2 cellular contexts compared by ENCODE assay signal in the genomic region with DNA sequence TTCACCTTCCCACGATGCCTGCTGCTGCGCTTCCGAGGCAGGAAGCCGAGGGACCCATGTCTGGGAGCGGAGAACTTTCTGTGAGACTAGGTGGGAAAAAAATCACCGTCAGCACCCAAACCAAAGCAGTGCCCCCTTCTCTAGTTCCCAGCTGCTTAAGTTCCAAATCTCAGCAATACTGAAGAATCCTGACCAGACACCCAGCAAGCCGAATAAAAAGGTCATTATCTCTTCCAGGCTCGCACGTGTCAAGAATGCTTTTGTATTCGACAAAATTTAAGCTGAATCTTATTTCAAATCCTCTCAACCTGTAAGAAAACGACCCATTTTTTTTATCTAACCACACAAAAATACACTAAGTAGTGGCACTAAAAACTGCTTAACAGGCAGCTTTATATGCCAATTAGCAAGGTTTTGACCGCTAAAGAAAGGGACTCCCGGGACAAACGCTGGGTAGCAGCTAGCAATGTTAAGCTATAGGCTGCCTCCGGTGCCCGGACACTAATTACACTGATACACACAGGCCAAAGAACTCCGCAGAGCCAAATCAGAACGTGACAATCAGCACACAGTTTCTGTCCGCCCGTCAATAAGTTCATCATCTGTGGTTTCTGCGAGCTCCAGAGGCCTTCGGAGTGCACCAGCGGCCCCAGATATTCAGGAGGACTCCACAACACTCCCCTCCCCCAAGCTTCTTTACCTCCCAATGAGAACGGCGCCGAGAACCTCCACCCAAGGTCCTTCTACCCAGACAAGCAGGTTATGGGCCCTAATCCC.
TF ChIP-seq lines count a peak whose summit lies in the region.

No MANE protein-coding gene starts in this region.

TF ChIP-seq in SK-N-SH, 30 proteins besides CTCF, POLR2A, EP300 and RAD21:
- TF ChIP-seq, protein P1, sequence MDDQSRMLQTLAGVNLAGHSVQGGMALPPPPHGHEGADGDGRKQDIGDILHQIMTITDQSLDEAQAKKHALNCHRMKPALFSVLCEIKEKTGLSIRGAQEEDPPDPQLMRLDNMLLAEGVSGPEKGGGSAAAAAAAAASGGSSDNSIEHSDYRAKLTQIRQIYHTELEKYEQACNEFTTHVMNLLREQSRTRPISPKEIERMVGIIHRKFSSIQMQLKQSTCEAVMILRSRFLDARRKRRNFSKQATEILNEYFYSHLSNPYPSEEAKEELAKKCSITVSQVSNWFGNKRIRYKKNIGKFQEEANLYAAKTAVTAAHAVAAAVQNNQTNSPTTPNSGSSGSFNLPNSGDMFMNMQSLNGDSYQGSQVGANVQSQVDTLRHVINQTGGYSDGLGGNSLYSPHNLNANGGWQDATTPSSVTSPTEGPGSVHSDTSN (IDR thresholded peaks at IDR 0.05) = no peak
- no peak for TF ChIP-seq MXI1 (IDR thresholded peaks at IDR 0.05; ENCODE audit: low read depth, low read length)
- TF ChIP-seq SIN3A (IDR thresholded peaks at IDR 0.05; ENCODE audit: borderline replicate concordance, low read depth, low read length) = no peak
- TF ChIP-seq, protein P2, sequence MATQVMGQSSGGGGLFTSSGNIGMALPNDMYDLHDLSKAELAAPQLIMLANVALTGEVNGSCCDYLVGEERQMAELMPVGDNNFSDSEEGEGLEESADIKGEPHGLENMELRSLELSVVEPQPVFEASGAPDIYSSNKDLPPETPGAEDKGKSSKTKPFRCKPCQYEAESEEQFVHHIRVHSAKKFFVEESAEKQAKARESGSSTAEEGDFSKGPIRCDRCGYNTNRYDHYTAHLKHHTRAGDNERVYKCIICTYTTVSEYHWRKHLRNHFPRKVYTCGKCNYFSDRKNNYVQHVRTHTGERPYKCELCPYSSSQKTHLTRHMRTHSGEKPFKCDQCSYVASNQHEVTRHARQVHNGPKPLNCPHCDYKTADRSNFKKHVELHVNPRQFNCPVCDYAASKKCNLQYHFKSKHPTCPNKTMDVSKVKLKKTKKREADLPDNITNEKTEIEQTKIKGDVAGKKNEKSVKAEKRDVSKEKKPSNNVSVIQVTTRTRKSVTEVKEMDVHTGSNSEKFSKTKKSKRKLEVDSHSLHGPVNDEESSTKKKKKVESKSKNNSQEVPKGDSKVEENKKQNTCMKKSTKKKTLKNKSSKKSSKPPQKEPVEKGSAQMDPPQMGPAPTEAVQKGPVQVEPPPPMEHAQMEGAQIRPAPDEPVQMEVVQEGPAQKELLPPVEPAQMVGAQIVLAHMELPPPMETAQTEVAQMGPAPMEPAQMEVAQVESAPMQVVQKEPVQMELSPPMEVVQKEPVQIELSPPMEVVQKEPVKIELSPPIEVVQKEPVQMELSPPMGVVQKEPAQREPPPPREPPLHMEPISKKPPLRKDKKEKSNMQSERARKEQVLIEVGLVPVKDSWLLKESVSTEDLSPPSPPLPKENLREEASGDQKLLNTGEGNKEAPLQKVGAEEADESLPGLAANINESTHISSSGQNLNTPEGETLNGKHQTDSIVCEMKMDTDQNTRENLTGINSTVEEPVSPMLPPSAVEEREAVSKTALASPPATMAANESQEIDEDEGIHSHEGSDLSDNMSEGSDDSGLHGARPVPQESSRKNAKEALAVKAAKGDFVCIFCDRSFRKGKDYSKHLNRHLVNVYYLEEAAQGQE (IDR thresholded peaks at IDR 0.05; ENCODE audit: low read depth, low read length) = no peak
- no peak for TF ChIP-seq NFIC (IDR thresholded peaks at IDR 0.05; ENCODE audit: borderline replicate concordance)
- TF ChIP-seq NRF1 (IDR thresholded peaks at IDR 0.05; ENCODE audit: low read depth, low read length) = no peak
- TF ChIP-seq RCOR1 (IDR thresholded peaks at IDR 0.05; ENCODE audit: low read length) = no peak
- TF ChIP-seq, protein P3, sequence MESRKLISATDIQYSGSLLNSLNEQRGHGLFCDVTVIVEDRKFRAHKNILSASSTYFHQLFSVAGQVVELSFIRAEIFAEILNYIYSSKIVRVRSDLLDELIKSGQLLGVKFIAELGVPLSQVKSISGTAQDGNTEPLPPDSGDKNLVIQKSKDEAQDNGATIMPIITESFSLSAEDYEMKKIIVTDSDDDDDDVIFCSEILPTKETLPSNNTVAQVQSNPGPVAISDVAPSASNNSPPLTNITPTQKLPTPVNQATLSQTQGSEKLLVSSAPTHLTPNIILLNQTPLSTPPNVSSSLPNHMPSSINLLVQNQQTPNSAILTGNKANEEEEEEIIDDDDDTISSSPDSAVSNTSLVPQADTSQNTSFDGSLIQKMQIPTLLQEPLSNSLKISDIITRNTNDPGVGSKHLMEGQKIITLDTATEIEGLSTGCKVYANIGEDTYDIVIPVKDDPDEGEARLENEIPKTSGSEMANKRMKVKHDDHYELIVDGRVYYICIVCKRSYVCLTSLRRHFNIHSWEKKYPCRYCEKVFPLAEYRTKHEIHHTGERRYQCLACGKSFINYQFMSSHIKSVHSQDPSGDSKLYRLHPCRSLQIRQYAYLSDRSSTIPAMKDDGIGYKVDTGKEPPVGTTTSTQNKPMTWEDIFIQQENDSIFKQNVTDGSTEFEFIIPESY (IDR thresholded peaks at IDR 0.05; ENCODE audit: borderline replicate concordance, low read depth) = no peak
- no peak for TF ChIP-seq TCF12 (IDR thresholded peaks at IDR 0.05)
- TF ChIP-seq FOXJ3 (CRISPR knock-in tag; IDR thresholded peaks at IDR 0.05) = no peak
- no peak for TF ChIP-seq ELF1 (IDR thresholded peaks at IDR 0.05)
- TF ChIP-seq, protein P4, sequence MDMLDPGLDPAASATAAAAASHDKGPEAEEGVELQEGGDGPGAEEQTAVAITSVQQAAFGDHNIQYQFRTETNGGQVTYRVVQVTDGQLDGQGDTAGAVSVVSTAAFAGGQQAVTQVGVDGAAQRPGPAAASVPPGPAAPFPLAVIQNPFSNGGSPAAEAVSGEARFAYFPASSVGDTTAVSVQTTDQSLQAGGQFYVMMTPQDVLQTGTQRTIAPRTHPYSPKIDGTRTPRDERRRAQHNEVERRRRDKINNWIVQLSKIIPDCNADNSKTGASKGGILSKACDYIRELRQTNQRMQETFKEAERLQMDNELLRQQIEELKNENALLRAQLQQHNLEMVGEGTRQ (IDR thresholded peaks at IDR 0.05; ENCODE audit: borderline replicate concordance, low read depth, low read length) = no peak
- no peak for TF ChIP-seq GATA2 (CRISPR knock-in tag; IDR thresholded peaks at IDR 0.05)
- TF ChIP-seq, protein P5, sequence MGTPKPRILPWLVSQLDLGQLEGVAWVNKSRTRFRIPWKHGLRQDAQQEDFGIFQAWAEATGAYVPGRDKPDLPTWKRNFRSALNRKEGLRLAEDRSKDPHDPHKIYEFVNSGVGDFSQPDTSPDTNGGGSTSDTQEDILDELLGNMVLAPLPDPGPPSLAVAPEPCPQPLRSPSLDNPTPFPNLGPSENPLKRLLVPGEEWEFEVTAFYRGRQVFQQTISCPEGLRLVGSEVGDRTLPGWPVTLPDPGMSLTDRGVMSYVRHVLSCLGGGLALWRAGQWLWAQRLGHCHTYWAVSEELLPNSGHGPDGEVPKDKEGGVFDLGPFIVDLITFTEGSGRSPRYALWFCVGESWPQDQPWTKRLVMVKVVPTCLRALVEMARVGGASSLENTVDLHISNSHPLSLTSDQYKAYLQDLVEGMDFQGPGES (IDR thresholded peaks at IDR 0.05; ENCODE audit: low read depth, low read length) = no peak
- TF ChIP-seq YY1 (IDR thresholded peaks at IDR 0.05; ENCODE audit: low read depth) = no peak

TF ChIP-seq in H1, 55 proteins besides CTCF, POLR2A, EP300 and RAD21:
- TF ChIP-seq SIRT6 (IDR thresholded peaks at IDR 0.05; ENCODE audit: low read length) = no peak
- peak; percentile 66 for TF ChIP-seq CHD1 (IDR thresholded peaks at IDR 0.05; ENCODE audit: low read depth, low read length)
- TF ChIP-seq EGR1 (IDR thresholded peaks at IDR 0.05; ENCODE audit: borderline replicate concordance, low read depth, low read length) = no peak
- 0 out of 4 replicates have a peak, but pooled peaks of 1 of the 2 experiments have one; percentile 18 for TF ChIP-seq SIN3A (conservative IDR thresholded peaks at IDR 0.05 in 1 of 2, IDR thresholded peaks at IDR 0.05 in 1 of 2; ENCODE audit: low read depth in 1 of 2, low read length in 2 of 2)
- TF ChIP-seq POLR2AphosphoS5 (IDR thresholded peaks at IDR 0.05; ENCODE audit: low read depth, low read length) = peak; percentile 45; the same call in 1 of the 2 replicates
- no peak for TF ChIP-seq FOSL1 (IDR thresholded peaks at IDR 0.05; ENCODE audit: insufficient read depth, low read depth, low read length)
- TF ChIP-seq TBP (IDR thresholded peaks at IDR 0.05; ENCODE audit: low read depth, low read length) = no peak
- TF ChIP-seq PHF8 (conservative IDR thresholded peaks at IDR 0.05; ENCODE audit: low read depth, low read length) = no peak
- TF ChIP-seq RNF2 (IDR thresholded peaks at IDR 0.05; ENCODE audit: borderline replicate concordance, low read depth, low read length, missing control alignments, poor library complexity, severe bottlenecking) = no peak
- TF ChIP-seq POU5F1 (IDR thresholded peaks at IDR 0.05; ENCODE audit: low read depth, low read length) = no peak
